14 cellular contexts compared by ENCODE assay signal in genomic region chr4:100299019-100299418, GRCh38.
DNase-seq lines count a peak whose midpoint lies in the region; ATAC-seq and TF ChIP-seq lines count a peak whose summit lies in the region.
"Had no signal": no experiment of that assay in that cellular context is flagged by ENCODE, and none has a peak within 500 bp of the region (broad histone marks: within the 10 kb centered on the region; RNA-seq: fewer than 3 reads in every experiment).

No MANE protein-coding gene starts in this region.

- H3K4me1 Mint-ChIP-seq in nephron progenitor cell = peaks cover 15% of the 10 kb centered on the region

- H3K36me3 Mint-ChIP-seq in nephron progenitor cell (ENCODE audit: low read depth) = no peaks in the 10 kb centered on the region

- no peak overlapping the region for H3K4me3 Mint-ChIP-seq in nephron progenitor cell
- H3K4me3 Mint-ChIP-seq: activated CD8-positive, alpha-beta T cell treated with anti-CD3 and anti-CD28 coated beads, Interleukin-2, amount 10 ng/mL, durations not matched to agents 7 days and 5 days; CD4-positive, alpha-beta T cell had no signal

- CTCF ChIA-PET in AG04449 (lab: Yijun Ruan, JAX) = no interaction called here

- no peaks in the 10 kb centered on the region for H3K36me3 ChIP-seq in MG63

- H3K4me3 ChIP-seq in AG04449 (ENCODE audit: low read depth, low read length) (no peak overlapping the region), MG63 (no peak overlapping the region)
- H3K4me3 ChIP-seq: coronary artery had no signal

- H3K27ac Mint-ChIP-seq in nephron progenitor cell = peak overlapping the region; percentile 74
- H3K27ac Mint-ChIP-seq: activated CD8-positive, alpha-beta T cell treated with anti-CD3 and anti-CD28 coated beads, Interleukin-2, amount 10 ng/mL, durations not matched to agents 7 days and 5 days; CD4-positive, alpha-beta T cell had no signal

- ATAC-seq in esophagus mucosa (peak; percentile 22), HG03354 (IDR thresholded peaks at IDR 0.05; ENCODE audit: poor library complexity, severe bottlenecking, unreplicated experiment) (no peak)
- ATAC-seq: activated CD8-positive, alpha-beta T cell treated with anti-CD3 and anti-CD28 coated beads, Interleukin-2, amount 10 ng/mL, durations not matched to agents 7 days and 5 days had no signal

- TF ChIP-seq CTCF in AG04449 (IDR thresholded peaks at IDR 0.05; ENCODE audit: insufficient read depth, low read length, missing control alignments) (no peak), nephron progenitor cell (IDR thresholded peaks at IDR 0.05) (no peak), GM20000 (IDR thresholded peaks at IDR 0.05; ENCODE audit: extremely low read depth, missing control alignments) (no peak)

- DNase-seq in AG04449 (ENCODE audit: low read depth, low spot score) (peak; percentile 92), MG63 (peak; percentile 24), nephron progenitor cell (no peak), NCI-H345 treated with DMSO at 0.1 percent for 48 hours (lab: John Stamatoyannopoulos, UW; ENCODE audit: unreplicated experiment) (no peak), GM20000 (ENCODE audit: low spot score) (no peak), T-helper 9 cell (no peak)
- DNase-seq: activated CD8-positive, alpha-beta T cell treated with anti-CD3 and anti-CD28 coated beads, Interleukin-2, amount 10 ng/mL, durations not matched to agents 7 days and 5 days; CD4-positive, alpha-beta T cell; Karpas-422; midbrain; OCI-M1 had no signal

- POLR2A ChIA-PET in AG04449 (lab: Yijun Ruan, JAX) = interaction anchor here (0.8 kb wide), 1 partner anchor 350 kb away, joined by 3 read pairs; no protein-coding TSS in a partner anchor

- no peaks in the 10 kb centered on the region for H3K9me3 ChIP-seq in MG63

- H3K27me3 ChIP-seq in MG63 = no peaks in the 10 kb centered on the region

- no peaks in the 10 kb centered on the region for H3K9me3 Mint-ChIP-seq in nephron progenitor cell
- H3K9me3 Mint-ChIP-seq: CD4-positive, alpha-beta T cell had no signal

- no peaks in the 10 kb centered on the region for H3K27me3 Mint-ChIP-seq in nephron progenitor cell (ENCODE audit: low read depth, poor library complexity)
- H3K27me3 Mint-ChIP-seq: CD4-positive, alpha-beta T cell had no signal

Comparison
In these comparisons a context has a peak if more than half of its experiments do, and no peak if none do; other contexts are left out.
1. DNase-seq: peak in AG04449 (single experiment) and MG63 (single experiment); none in nephron progenitor cell (single experiment), NCI-H345 treated with DMSO at 0.1 percent for 48 hours (single experiment), GM20000 (single experiment) and T-helper 9 cell (single experiment).